ENCODE assay signal across 21 cellular contexts in the genomic region with DNA sequence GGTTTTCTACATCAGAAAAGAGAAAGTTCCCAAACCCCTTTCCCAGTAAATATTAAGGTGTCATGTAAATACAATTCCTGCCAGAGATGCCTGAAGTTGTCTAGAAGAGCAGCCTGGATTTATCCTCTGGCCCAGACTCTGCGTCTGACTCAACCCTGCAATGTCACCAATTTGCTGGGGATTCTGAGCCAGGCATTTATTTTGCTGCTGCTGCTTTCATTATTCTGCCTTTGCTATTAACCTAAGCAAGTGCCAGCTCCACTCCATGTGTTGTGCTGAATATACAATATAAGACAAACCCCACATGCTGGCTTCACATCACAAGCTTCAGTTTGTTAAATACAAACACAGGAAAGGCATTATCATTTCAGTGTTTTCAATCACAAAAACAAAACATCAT. TPM values are rescaled to one million over a fixed set of nuclear protein-coding genes. Genes with fewer than 3 reads are reported as not detected.
DNase-seq lines count a peak whose midpoint lies in the region; ATAC-seq, FAIRE-seq and TF ChIP-seq lines count a peak whose summit lies in the region.
"Had no signal": no experiment of that assay in that cellular context is flagged by ENCODE, and none has a peak within 500 bp of the region (broad histone marks: within the 10 kb centered on the region; RNA-seq: fewer than 3 reads in every experiment).

No MANE protein-coding gene starts in this region.

- H3K9ac ChIP-seq in astrocyte (ENCODE audit: low read length), result no peak overlapping the region
- H3K9ac ChIP-seq: KMS-11 had no signal

- H3K4me1 Mint-ChIP-seq in astrocyte (ENCODE audit: low read depth, unreplicated experiment), result peaks cover 39% of the 10 kb centered on the region

- no peak for FAIRE-seq in astrocyte (lab: Jason Lieb, UNC)

- H3K27ac ChIP-seq in left ventricle myocardium inferior (replicated peaks), result no peak overlapping the region
- H3K27ac ChIP-seq in astrocyte (ENCODE audit: low read depth, low read length), result no peak overlapping the region
- no peak overlapping the region for H3K27ac ChIP-seq in right cardiac atrium (ENCODE audit: low read length)
- H3K27ac ChIP-seq in thyroid gland, result peak overlapping the region; percentile 20 to 25 (median 24)
- H3K27ac ChIP-seq in RWPE1, result no peak overlapping the region
- H3K27ac ChIP-seq: coronary artery, HL-60, KMS-11, upper lobe of right lung had no signal

- intact Hi-C loops in Right ventricle myocardium superior (cut with DNase I), result no loop called here
- intact Hi-C loops in left ventricle myocardium inferior (cut with micrococcal nuclease), result no loop called here
- intact Hi-C loops in right cardiac atrium (cut with DNase I), result no loop called here
- intact Hi-C loops in thyroid gland (cut with DNase I), result no loop called here

- H3K27me3 Mint-ChIP-seq in astrocyte (ENCODE audit: low read depth, unreplicated experiment), result no peaks in the 10 kb centered on the region

- DNase-seq in Right ventricle myocardium superior (no peak), left ventricle myocardium inferior (no peak), astrocyte (ENCODE audit: low read depth) (no peak), right cardiac atrium (no peak), thyroid gland (peak; percentile 18 to 41), NCI-H526 treated with DMSO at 0.1 percent for 48 hours (lab: John Stamatoyannopoulos, UW) (no peak), RWPE1 (ENCODE audit: low spot score) (no peak)
- no peak for DNase-seq in activated effector memory CD4-positive, alpha-beta T cell treated with Interleukin-2 at 50 U/mL for 16 hours
- DNase-seq: activated CD4-positive, alpha-beta T cell treated with anti-CD3 and anti-CD28 coated beads, Interleukin-2, amount 50 U/mL, for 1 hour; activated T-cell treated with anti-CD3 and anti-CD28 coated beads, Interleukin-2, amount 50 U/mL, for 24 hours; NCI-H1436 treated with DMSO at 0.1 percent for 48 hours; NCI-H774; SHP77; stimulated activated CD4-positive, alpha-beta T cell treated with anti-CD3 and anti-CD28 coated beads, Interleukin-4, amount 100 ng/mL, for 1 hour; T1000; upper lobe of right lung had no signal

- TF ChIP-seq CTCF in left ventricle myocardium inferior (IDR thresholded peaks at IDR 0.05; ENCODE audit: borderline replicate concordance) (no peak), astrocyte (IDR thresholded peaks at IDR 0.05; ENCODE audit: insufficient read depth, low read depth, low read length) (no peak), thyroid gland (IDR thresholded peaks at IDR 0.05) (no peak), RWPE1 (conservative IDR thresholded peaks at IDR 0.05; ENCODE audit: low read depth) (no peak)

- H3K79me2 ChIP-seq in astrocyte (ENCODE audit: insufficient read depth, low read length), result no peaks in the 10 kb centered on the region

- no peaks in the 10 kb centered on the region for H3K9me3 Mint-ChIP-seq in astrocyte (ENCODE audit: unreplicated experiment)
- H3K9me3 Mint-ChIP-seq: activated T-cell treated with anti-CD3 and anti-CD28 coated beads, Interleukin-2, amount 50 U/mL, for 24 hours; natural killer cell treated with Interleukin-12 subunit alpha and Interleukin-12 subunit beta and Interleukin-15 and Interleukin-18, amount 100 ng/mL, for 72 hours had no signal

- H3K4me3 Mint-ChIP-seq in astrocyte (ENCODE audit: unreplicated experiment), result peak overlapping the region; percentile 8
- H3K4me3 Mint-ChIP-seq: activated T-cell treated with anti-CD3 and anti-CD28 coated beads, Interleukin-2, amount 50 U/mL, for 24 hours; natural killer cell treated with Interleukin-12 subunit alpha and Interleukin-12 subunit beta and Interleukin-15 and Interleukin-18, amount 100 ng/mL, for 72 hours had no signal

- H4K20me1 ChIP-seq in astrocyte (ENCODE audit: insufficient read depth, low read length), result no peaks in the 10 kb centered on the region

- no peak overlapping the region for H2AFZ ChIP-seq in astrocyte (ENCODE audit: low read depth, low read length)

- peak overlapping the region; percentile 38 for H3K4me2 ChIP-seq in astrocyte (ENCODE audit: low read length)
- H3K4me2 ChIP-seq: KMS-11 had no signal

- H3K4me3 ChIP-seq in left ventricle myocardium inferior (no peak overlapping the region), astrocyte (ENCODE audit: insufficient read depth, low read depth, low read length) (no peak overlapping the region), right cardiac atrium (ENCODE audit: low read length) (no peak overlapping the region), thyroid gland (replicated peaks in 1 of 3) (no peak overlapping the region)
- H3K4me3 ChIP-seq: coronary artery, upper lobe of right lung had no signal

- no peaks in the 10 kb centered on the region for H3K36me3 Mint-ChIP-seq in astrocyte (ENCODE audit: low read depth, unreplicated experiment)
- H3K36me3 Mint-ChIP-seq: natural killer cell treated with Interleukin-12 subunit alpha and Interleukin-12 subunit beta and Interleukin-15 and Interleukin-18, amount 100 ng/mL, for 72 hours had no signal

- POLR2A ChIA-PET in RWPE1 (lab: Yijun Ruan, JAX; ENCODE audit: low non-redundant PET), result no interaction called here

- H3K27me3 ChIP-seq in left ventricle myocardium inferior (ENCODE audit: low read depth) (no peaks in the 10 kb centered on the region), astrocyte (ENCODE audit: insufficient read depth, low read length) (no peaks in the 10 kb centered on the region), right cardiac atrium (ENCODE audit: control insufficient read depth, insufficient read depth) (no peaks in the 10 kb centered on the region), thyroid gland (no peaks in the 10 kb centered on the region)
- H3K27me3 ChIP-seq: upper lobe of right lung had no signal

- H3K27ac Mint-ChIP-seq in astrocyte (ENCODE audit: unreplicated experiment), result peak overlapping the region; percentile 93
- H3K27ac Mint-ChIP-seq: activated T-cell treated with anti-CD3 and anti-CD28 coated beads, Interleukin-2, amount 50 U/mL, for 24 hours; natural killer cell treated with Interleukin-12 subunit alpha and Interleukin-12 subunit beta and Interleukin-15 and Interleukin-18, amount 100 ng/mL, for 72 hours had no signal

- CTCF ChIA-PET in RWPE1 (lab: Yijun Ruan, JAX), result no interaction called here

- H3K4me1 ChIP-seq in left ventricle myocardium inferior (peaks cover 39% of the 10 kb centered on the region), astrocyte (ENCODE audit: insufficient read depth, low read length) (peaks cover 20% of the 10 kb centered on the region), right cardiac atrium (ENCODE audit: control insufficient read depth, insufficient read depth, low read length) (peaks cover 16% of the 10 kb centered on the region), thyroid gland (peaks cover 11 to 19% of the 10 kb centered on the region in 2 donors)

- H3K36me3 ChIP-seq in left ventricle myocardium inferior (no peaks in the 10 kb centered on the region), astrocyte (ENCODE audit: insufficient read depth, low read length) (no peaks in the 10 kb centered on the region), thyroid gland (no peaks in the 10 kb centered on the region)
- H3K36me3 ChIP-seq: upper lobe of right lung had no signal

- no peak for TF ChIP-seq POLR2A in thyroid gland (IDR thresholded peaks at IDR 0.05)

- WGBS in right cardiac atrium, result 18% methylated on average over 1 of the region's 1 CpG
- 12 to 19% methylated on average over 1 of the region's 1 CpG for WGBS in thyroid gland, 2 donors

- peak; percentile 54 for ATAC-seq in Right ventricle myocardium superior (ENCODE audit: poor library complexity)
- peak; percentile 56 to 61 for ATAC-seq in right cardiac atrium
- ATAC-seq: left lobe of liver; natural killer cell treated with Interleukin-12 subunit alpha and Interleukin-12 subunit beta and Interleukin-15 and Interleukin-18, amount 100 ng/mL, for 72 hours; upper lobe of right lung had no signal

- H3K9me3 ChIP-seq in left ventricle myocardium inferior (replicated peaks) (no peaks in the 10 kb centered on the region), astrocyte (ENCODE audit: insufficient read depth, low read depth, low read length) (no peaks in the 10 kb centered on the region), right cardiac atrium (ENCODE audit: control insufficient read depth, low read length) (no peaks in the 10 kb centered on the region), thyroid gland (no peaks in the 10 kb centered on the region)
- H3K9me3 ChIP-seq: upper lobe of right lung had no signal

RNA-seq across cellular contexts. Expression of a gene that starts 59.1 kb away (rescaled TPM):
- total RNA-seq in Right ventricle myocardium superior (3.6 TPM), left ventricle myocardium inferior (3.9 TPM), astrocyte (23.9 and 25.2 TPM in 2 replicates), right cardiac atrium (10 to 100 TPM; 10.7 to 14.0 (median 12.6) TPM), thyroid gland (10 to 100 TPM; 25.4 to 31.3 (median 25.7) TPM)
- polyA plus RNA-seq in right cardiac atrium, result 5.3 TPM

Comparison
In these comparisons a context has a peak if more than half of its experiments do, and no peak if none do; other contexts are left out.
1. DNase-seq: peak in thyroid gland (2 of 2); none in Right ventricle myocardium superior (single experiment), left ventricle myocardium inferior (single experiment), astrocyte (single experiment), right cardiac atrium (0 of 3), activated effector memory CD4-positive, alpha-beta T cell treated with Interleukin-2 at 50 U/mL for 16 hours (single experiment), NCI-H526 treated with DMSO at 0.1 percent for 48 hours (single experiment) and RWPE1 (single experiment).
2. H3K27ac ChIP-seq: peak in thyroid gland (3 of 3); none in left ventricle myocardium inferior (single experiment), astrocyte (single experiment), right cardiac atrium (single experiment) and RWPE1 (single experiment).